In the genomic region with DNA sequence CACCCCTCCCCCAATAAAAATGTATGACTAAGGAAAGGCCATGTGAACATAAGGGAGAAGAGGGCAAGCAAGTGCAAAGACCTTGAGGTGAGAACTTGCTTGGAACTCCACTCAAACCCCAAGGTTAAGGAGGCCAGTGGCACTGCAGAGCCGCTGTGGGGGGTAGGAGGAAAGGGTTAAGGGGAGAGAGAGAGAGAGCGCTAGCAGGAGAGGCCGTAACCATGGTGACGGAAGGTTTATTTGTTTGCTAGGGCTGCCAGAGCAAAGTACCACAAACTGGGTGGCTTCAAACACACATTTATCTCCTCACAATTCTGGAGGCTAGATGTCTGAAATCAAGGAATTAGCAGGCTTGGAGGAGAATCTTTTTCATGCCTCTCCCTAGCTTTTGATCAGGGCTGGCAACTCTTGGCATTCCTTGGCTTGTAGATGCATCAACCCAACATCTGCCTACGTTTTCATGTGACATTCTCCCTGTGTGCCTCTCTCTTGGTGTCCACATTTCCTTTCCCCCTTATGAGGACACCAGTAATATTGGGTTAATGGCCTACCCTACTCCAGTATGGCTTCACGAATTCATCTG, we compare ENCODE assay signal across 18 cellular contexts. TPM values are rescaled to one million over a fixed set of nuclear protein-coding genes. Genes with fewer than 3 reads are reported as not detected.
A peak's percentile ranks its signal among the peaks of the same experiment; 100 is the strongest.
DNase-seq lines count a peak whose midpoint lies in the region; ATAC-seq and TF ChIP-seq lines count a peak whose summit lies in the region.
"Had no signal": no experiment of that assay in that cellular context is flagged by ENCODE, and none has a peak within 500 bp of the region (broad histone marks: within the 10 kb centered on the region; RNA-seq: fewer than 3 reads in every experiment).

No MANE protein-coding gene starts in this region.

- H3K4me1 Mint-ChIP-seq in WTC11, result peaks cover 49% of the 10 kb centered on the region

- H3K4me3 ChIP-seq in Jurkat, Clone E6-1 (ENCODE audit: low read length), result no peak overlapping the region
- H3K4me3 ChIP-seq in suprapubic skin, result no peak overlapping the region
- H3K4me3 ChIP-seq in BE2C (ENCODE audit: low read depth, low read length), result no peak overlapping the region
- H3K4me3 ChIP-seq: tibial nerve had no signal

- 72% methylated on average over 6 of the region's 6 CpGs for WGBS in suprapubic skin

- no peak overlapping the region for H3K27ac Mint-ChIP-seq in WTC11
- H3K27ac Mint-ChIP-seq: activated naive CD4-positive, alpha-beta T cell treated with anti-CD3 and anti-CD28 coated beads, Interleukin-2, amount 50 U/mL, for 24 hours; T-helper 1 cell treated with Interleukin-12 subunit alpha and Interleukin-12 subunit beta and Interleukin-4 antibody, amounts not matched to agents 30 μg/mL and 1 μg/mL, for 36 hours had no signal

- H3K9me3 ChIP-seq in suprapubic skin (no peaks in the 10 kb centered on the region), BE2C (no peaks in the 10 kb centered on the region)
- H3K9me3 ChIP-seq: neutrophil, tibial nerve had no signal

- peaks cover 4% of the 10 kb centered on the region; the same call in 1 of the 2 replicates for H3K27me3 Mint-ChIP-seq in WTC11 (ENCODE audit: low read depth)

- POLR2A ChIA-PET in WTC11 (lab: Charles Lee), result no interaction called here

- TF ChIP-seq CTCF in WTC11 (IDR thresholded peaks at IDR 0.05) (no peak), suprapubic skin (IDR thresholded peaks at IDR 0.05) (no peak), BE2C (IDR thresholded peaks at IDR 0.05; ENCODE audit: low read depth, low read length) (no peak)

- H3K36me3 ChIP-seq in suprapubic skin (no peaks in the 10 kb centered on the region), BE2C (no peaks in the 10 kb centered on the region)
- H3K36me3 ChIP-seq: neutrophil, tibial nerve had no signal

- ATAC-seq in WTC11 (peak; percentile 58), left lobe of liver (peak; percentile 91)
- no peak for ATAC-seq in activated CD4-positive, CD25-positive, alpha-beta regulatory T cell treated with anti-CD3 and anti-CD28 coated beads, Interleukin-2, amount 50 U/mL, for 24 hours
- ATAC-seq: Right ventricle myocardium inferior had no signal

- H3K36me3 Mint-ChIP-seq in WTC11, result no peaks in the 10 kb centered on the region
- H3K36me3 Mint-ChIP-seq: activated naive CD4-positive, alpha-beta T cell treated with anti-CD3 and anti-CD28 coated beads, Interleukin-2, amount 50 U/mL, for 24 hours had no signal

- no peak overlapping the region for H3K4me3 Mint-ChIP-seq in WTC11
- H3K4me3 Mint-ChIP-seq: activated naive CD4-positive, alpha-beta T cell treated with anti-CD3 and anti-CD28 coated beads, Interleukin-2, amount 50 U/mL, for 24 hours; T-helper 1 cell treated with Interleukin-12 subunit alpha and Interleukin-12 subunit beta and Interleukin-4 antibody, amounts not matched to agents 30 μg/mL and 1 μg/mL, for 36 hours had no signal

- H3K4me1 ChIP-seq in suprapubic skin (peaks cover 6% of the 10 kb centered on the region), BE2C (no peaks in the 10 kb centered on the region)

- H3K27ac ChIP-seq in suprapubic skin, result no peak overlapping the region
- H3K27ac ChIP-seq: neutrophil, tibial nerve had no signal

- DNase-seq in COR-L47 (lab: John Stamatoyannopoulos, UW) (peak; percentile 74), WTC11 (ENCODE audit: low spot score) (peak; percentile 54), left lobe of liver (ENCODE audit: low spot score) (peak; percentile 51), GF-D8 (lab: John Stamatoyannopoulos, UW) (no peak), suprapubic skin (ENCODE audit: low spot score in 2 of 2) (no peak), BE2C (no peak)
- peak; percentile 63 for DNase-seq in Jurkat, Clone E6-1 (ENCODE audit: low read depth, low spot score)
- DNase-seq: activated CD4-positive, alpha-beta T cell treated with anti-CD3 and anti-CD28 coated beads for 1 hour; effector CD8-positive, alpha-beta T cell; NCI-H1092 treated with DMSO at 0.1 percent for 48 hours; NK-92 treated with Interleukin-12 subunit alpha and Interleukin-12 subunit beta, amount 100 ng/mL, for 24 hours; stimulated activated CD4-positive, alpha-beta T cell treated with anti-CD3 and anti-CD28 coated beads, Interleukin-4, amount 100 ng/mL, for 4 hours had no signal

- TF ChIP-seq EP300 in suprapubic skin (IDR thresholded peaks at IDR 0.05), result no peak

- peaks cover 13% of the 10 kb centered on the region for H3K27me3 ChIP-seq in suprapubic skin
- no peaks in the 10 kb centered on the region for H3K27me3 ChIP-seq in BE2C
- H3K27me3 ChIP-seq: neutrophil, tibial nerve had no signal

- H3K9me3 Mint-ChIP-seq in WTC11, result no peaks in the 10 kb centered on the region
- H3K9me3 Mint-ChIP-seq: activated naive CD4-positive, alpha-beta T cell treated with anti-CD3 and anti-CD28 coated beads, Interleukin-2, amount 50 U/mL, for 24 hours; T-helper 1 cell treated with Interleukin-12 subunit alpha and Interleukin-12 subunit beta and Interleukin-4 antibody, amounts not matched to agents 30 μg/mL and 1 μg/mL, for 36 hours had no signal

- CTCF ChIA-PET in WTC11 (lab: Charles Lee), result interaction anchor here (0.5 kb wide), 1 partner anchor 134 kb away, joined by 3 read pairs; no protein-coding TSS in a partner anchor

- TF ChIP-seq POLR2A in suprapubic skin (IDR thresholded peaks at IDR 0.05), result no peak

TF ChIP-seq in WTC11, 78 proteins besides CTCF, POLR2A, EP300 and RAD21 (continues in another document):
- TF ChIP-seq ZNF317 (CRISPR knock-in tag; IDR thresholded peaks at IDR 0.05; ENCODE audit: borderline replicate concordance, low read depth) (no peak), ZNF416 (CRISPR knock-in tag; IDR thresholded peaks at IDR 0.05) (no peak), JUN (CRISPR knock-in tag; IDR thresholded peaks at IDR 0.05) (no peak), SMAD3 (CRISPR knock-in tag; IDR thresholded peaks at IDR 0.05; ENCODE audit: borderline replicate concordance) (no peak), SMAD4 (CRISPR knock-in tag; IDR thresholded peaks at IDR 0.05) (no peak), ZNF232 (CRISPR knock-in tag; IDR thresholded peaks at IDR 0.05) (no peak), NFATC4 (CRISPR knock-in tag; IDR thresholded peaks at IDR 0.05) (no peak), NFYB (CRISPR knock-in tag; conservative IDR thresholded peaks at IDR 0.05; ENCODE audit: low read depth) (no peak)
- TF ChIP-seq, protein P1, sequence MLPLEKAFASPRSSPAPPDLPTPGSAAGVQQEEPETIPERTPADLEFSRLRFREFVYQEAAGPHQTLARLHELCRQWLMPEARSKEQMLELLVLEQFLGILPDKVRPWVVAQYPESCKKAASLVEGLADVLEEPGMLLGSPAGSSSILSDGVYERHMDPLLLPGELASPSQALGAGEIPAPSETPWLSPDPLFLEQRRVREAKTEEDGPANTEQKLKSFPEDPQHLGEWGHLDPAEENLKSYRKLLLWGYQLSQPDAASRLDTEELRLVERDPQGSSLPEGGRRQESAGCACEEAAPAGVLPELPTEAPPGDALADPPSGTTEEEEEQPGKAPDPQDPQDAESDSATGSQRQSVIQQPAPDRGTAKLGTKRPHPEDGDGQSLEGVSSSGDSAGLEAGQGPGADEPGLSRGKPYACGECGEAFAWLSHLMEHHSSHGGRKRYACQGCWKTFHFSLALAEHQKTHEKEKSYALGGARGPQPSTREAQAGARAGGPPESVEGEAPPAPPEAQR (CRISPR knock-in tag; IDR thresholded peaks at IDR 0.05), result no peak
- TF ChIP-seq, protein P2, sequence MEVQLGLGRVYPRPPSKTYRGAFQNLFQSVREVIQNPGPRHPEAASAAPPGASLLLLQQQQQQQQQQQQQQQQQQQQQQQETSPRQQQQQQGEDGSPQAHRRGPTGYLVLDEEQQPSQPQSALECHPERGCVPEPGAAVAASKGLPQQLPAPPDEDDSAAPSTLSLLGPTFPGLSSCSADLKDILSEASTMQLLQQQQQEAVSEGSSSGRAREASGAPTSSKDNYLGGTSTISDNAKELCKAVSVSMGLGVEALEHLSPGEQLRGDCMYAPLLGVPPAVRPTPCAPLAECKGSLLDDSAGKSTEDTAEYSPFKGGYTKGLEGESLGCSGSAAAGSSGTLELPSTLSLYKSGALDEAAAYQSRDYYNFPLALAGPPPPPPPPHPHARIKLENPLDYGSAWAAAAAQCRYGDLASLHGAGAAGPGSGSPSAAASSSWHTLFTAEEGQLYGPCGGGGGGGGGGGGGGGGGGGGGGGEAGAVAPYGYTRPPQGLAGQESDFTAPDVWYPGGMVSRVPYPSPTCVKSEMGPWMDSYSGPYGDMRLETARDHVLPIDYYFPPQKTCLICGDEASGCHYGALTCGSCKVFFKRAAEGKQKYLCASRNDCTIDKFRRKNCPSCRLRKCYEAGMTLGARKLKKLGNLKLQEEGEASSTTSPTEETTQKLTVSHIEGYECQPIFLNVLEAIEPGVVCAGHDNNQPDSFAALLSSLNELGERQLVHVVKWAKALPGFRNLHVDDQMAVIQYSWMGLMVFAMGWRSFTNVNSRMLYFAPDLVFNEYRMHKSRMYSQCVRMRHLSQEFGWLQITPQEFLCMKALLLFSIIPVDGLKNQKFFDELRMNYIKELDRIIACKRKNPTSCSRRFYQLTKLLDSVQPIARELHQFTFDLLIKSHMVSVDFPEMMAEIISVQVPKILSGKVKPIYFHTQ (CRISPR knock-in tag; IDR thresholded peaks at IDR 0.05), result no peak
- TF ChIP-seq, protein P3, sequence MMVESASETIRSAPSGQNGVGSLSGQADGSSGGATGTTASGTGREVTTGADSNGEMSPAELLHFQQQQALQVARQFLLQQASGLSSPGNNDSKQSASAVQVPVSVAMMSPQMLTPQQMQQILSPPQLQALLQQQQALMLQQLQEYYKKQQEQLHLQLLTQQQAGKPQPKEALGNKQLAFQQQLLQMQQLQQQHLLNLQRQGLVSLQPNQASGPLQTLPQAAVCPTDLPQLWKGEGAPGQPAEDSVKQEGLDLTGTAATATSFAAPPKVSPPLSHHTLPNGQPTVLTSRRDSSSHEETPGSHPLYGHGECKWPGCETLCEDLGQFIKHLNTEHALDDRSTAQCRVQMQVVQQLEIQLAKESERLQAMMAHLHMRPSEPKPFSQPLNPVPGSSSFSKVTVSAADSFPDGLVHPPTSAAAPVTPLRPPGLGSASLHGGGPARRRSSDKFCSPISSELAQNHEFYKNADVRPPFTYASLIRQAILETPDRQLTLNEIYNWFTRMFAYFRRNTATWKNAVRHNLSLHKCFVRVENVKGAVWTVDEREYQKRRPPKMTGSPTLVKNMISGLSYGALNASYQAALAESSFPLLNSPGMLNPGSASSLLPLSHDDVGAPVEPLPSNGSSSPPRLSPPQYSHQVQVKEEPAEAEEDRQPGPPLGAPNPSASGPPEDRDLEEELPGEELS (CRISPR knock-in tag; IDR thresholded peaks at IDR 0.05), result no peak

RNA-seq across cellular contexts. Expression of a gene that starts 35.2 kb away (rescaled TPM):
- polyA plus RNA-seq in Jurkat, Clone E6-1 (2012; ENCODE audit: insufficient read depth, insufficient read length), result 42.3 TPM
- 39.4 to 48.5 TPM (median 45.3 TPM) in 3 replicates for total RNA-seq in WTC11 (2021)
- total RNA-seq in left lobe of liver, result 20.4 TPM
- total RNA-seq in suprapubic skin, result 10 to 100 TPM; 12.2 to 17.1 (median 15.1) TPM
- 11.7 TPM for polyA plus RNA-seq in BE2C (2012; ENCODE audit: insufficient read depth, insufficient read length, low read depth)

Comparison
In these comparisons a context has a peak if more than half of its experiments do, and no peak if none do; other contexts are left out.
1. DNase-seq: peak in COR-L47 (single experiment), Jurkat, Clone E6-1 (single experiment), WTC11 (single experiment) and left lobe of liver (single experiment); none in GF-D8 (single experiment), suprapubic skin (0 of 2) and BE2C (single experiment).
2. ATAC-seq: peak in WTC11 (single experiment) and left lobe of liver (single experiment); none in activated CD4-positive, CD25-positive, alpha-beta regulatory T cell treated with anti-CD3 and anti-CD28 coated beads, Interleukin-2, amount 50 U/mL, for 24 hours (0 of 2).